In the genomic region with DNA sequence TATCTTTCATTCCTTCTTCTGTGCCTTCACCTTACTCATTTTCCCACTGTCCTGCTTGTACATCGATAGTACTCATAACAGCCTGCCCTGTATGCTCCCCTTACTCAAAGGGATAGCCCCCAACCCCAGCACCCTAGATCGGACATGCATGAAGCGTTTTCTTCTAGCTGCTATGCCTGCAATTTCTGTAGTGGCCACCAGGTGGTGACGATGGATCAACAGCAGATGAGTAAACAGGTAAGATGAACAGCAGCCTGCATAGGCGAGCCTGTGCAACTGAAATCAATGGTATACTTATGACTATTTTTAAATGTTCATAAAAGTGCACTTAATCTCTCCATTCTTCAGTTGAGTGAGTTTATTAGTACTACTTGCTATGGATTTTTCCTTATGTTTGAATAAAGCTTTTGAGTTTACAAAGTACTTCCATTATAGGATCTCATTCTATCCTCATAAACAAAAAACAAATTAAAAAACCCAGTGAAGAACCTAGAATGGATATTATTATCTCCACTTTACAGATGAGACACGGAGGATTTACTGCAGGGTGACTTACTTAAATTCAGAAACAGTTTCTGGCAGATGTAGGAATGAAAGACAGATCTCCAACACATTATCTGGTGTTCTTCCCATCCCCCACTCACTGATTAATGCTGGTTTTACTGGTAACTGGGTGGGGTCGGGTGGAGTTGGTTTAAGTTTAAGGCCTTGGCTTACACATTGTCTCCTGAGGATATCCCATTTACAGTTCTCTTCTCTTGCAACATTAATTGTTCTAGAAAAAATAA, we compare ENCODE assay signal across 8 cellular contexts.
DNase-seq lines count a peak whose midpoint lies in the region; ATAC-seq and TF ChIP-seq lines count a peak whose summit lies in the region.

No MANE protein-coding gene starts in this region.

- no peak overlapping the region for H2AFZ ChIP-seq in OCI-LY1 (ENCODE audit: low read length)

- in situ Hi-C loops in ACHN (cut with HindIII; ENCODE audit: low pct_ligation_motif_present, low pct_unique_long_range_greater_than_20kb, low sequenced_read_pairs) = no loop called here

- ATAC-seq in sciatic nerve = no peak

- H3K79me2 ChIP-seq in OCI-LY1 (ENCODE audit: insufficient read depth, low read length) = no peaks in the 10 kb centered on the region

- intact Hi-C loops in sciatic nerve (cut with DNase I) = no loop called here

- H3K9ac ChIP-seq in OCI-LY1 (ENCODE audit: low read length) = no peak overlapping the region

- H3K27ac ChIP-seq in OCI-LY1 (ENCODE audit: low read depth, low read length, poor library complexity, severe bottlenecking) (no peak overlapping the region), caudate nucleus (ENCODE audit: low read depth, low read length) (no peak overlapping the region)

- 0 out of 2 replicates have a peak, but pooled peaks cover 2% of the 10 kb centered on the region for H3K9me3 ChIP-seq in OCI-LY1 (ENCODE audit: low read length)

- H3K4me3 ChIP-seq in OCI-LY1 (ENCODE audit: low read depth, low read length, poor library complexity, severe bottlenecking) = no peak overlapping the region

- H3K9me2 ChIP-seq in OCI-LY1 (ENCODE audit: low read depth, low read length) = no peaks in the 10 kb centered on the region

- no peaks in the 10 kb centered on the region for H3K36me3 ChIP-seq in OCI-LY1 (ENCODE audit: insufficient read depth, low read length)

- peak; percentile 75 for TF ChIP-seq CTCF in GM12873 (IDR thresholded peaks at IDR 0.05; ENCODE audit: insufficient read depth, low read depth, low read length, missing control alignments)
- peak; percentile 98 for TF ChIP-seq CTCF in OCI-LY1 (IDR thresholded peaks at IDR 0.05; ENCODE audit: low read length)

- H3F3A ChIP-seq in OCI-LY1 (ENCODE audit: insufficient read depth, low read length) = no peaks in the 10 kb centered on the region

- DNase-seq in ACHN (peak; percentile 61), cerebellar cortex (ENCODE audit: low spot score) (peak; percentile 13), mucosa of gallbladder (ENCODE audit: low spot score) (peak; percentile 22), sciatic nerve (ENCODE audit: low spot score) (no peak), NCI-H2196 (lab: John Stamatoyannopoulos, UW; ENCODE audit: unreplicated experiment) (no peak), caudate nucleus (lab: John Stamatoyannopoulos, UW) (no peak)

- no peaks in the 10 kb centered on the region for H3K4me1 ChIP-seq in OCI-LY1 (ENCODE audit: insufficient read depth, low read length, severe bottlenecking)

- H3K4me2 ChIP-seq in OCI-LY1 (ENCODE audit: low read length) = no peak overlapping the region

- 0 out of 2 replicates have a peak, but pooled peaks cover 4% of the 10 kb centered on the region for H3K27me3 ChIP-seq in OCI-LY1 (ENCODE audit: insufficient read depth, low read length)

- H4K20me1 ChIP-seq in OCI-LY1 (ENCODE audit: insufficient read depth, low read length) = no peaks in the 10 kb centered on the region

Comparison
In these comparisons a context has a peak if more than half of its experiments do, and no peak if none do; other contexts are left out.
1. DNase-seq: peak in ACHN (single experiment), cerebellar cortex (single experiment) and mucosa of gallbladder (single experiment); none in sciatic nerve (single experiment), NCI-H2196 (single experiment) and caudate nucleus (0 of 61).